24 cellular contexts compared by ENCODE assay signal in genomic region chr7:289209-289755, GRCh38. TPM values are rescaled to one million over a fixed set of nuclear protein-coding genes. Genes with fewer than 3 reads are reported as not detected.
"Had no signal": no experiment of that assay in that cellular context is flagged by ENCODE, and none has a peak within 500 bp of the region (broad histone marks: within the 10 kb centered on the region; RNA-seq: fewer than 3 reads in every experiment).

No MANE protein-coding gene starts in this region.

- H3K27me3 ChIP-seq: hepatocyte had no signal

- H3K4me3 Mint-ChIP-seq: activated CD4-positive, alpha-beta memory T cell treated with anti-CD3 and anti-CD28 coated beads for 36 hours; activated CD4-positive, alpha-beta T cell treated with anti-CD3 and anti-CD28 coated beads for 36 hours; activated naive CD8-positive, alpha-beta T cell treated with anti-CD3 and anti-CD28 coated beads for 36 hours; activated T-cell treated with anti-CD3 and anti-CD28 coated beads, Interleukin-2, amount 50 U/mL, for 4 hours; nephron progenitor cell had no signal

- H3K36me3 Mint-ChIP-seq: activated CD4-positive, alpha-beta memory T cell treated with anti-CD3 and anti-CD28 coated beads for 36 hours; activated naive CD8-positive, alpha-beta T cell treated with anti-CD3 and anti-CD28 coated beads for 36 hours; brain had no signal

- ATAC-seq: activated CD4-positive, alpha-beta T cell treated with anti-CD3 and anti-CD28 coated beads for 36 hours had no signal

- H3K4me3 ChIP-seq: hepatocyte, ovary, SK-N-MC had no signal

- H3K9me3 Mint-ChIP-seq: activated CD4-positive, alpha-beta memory T cell treated with anti-CD3 and anti-CD28 coated beads for 36 hours; activated naive CD8-positive, alpha-beta T cell treated with anti-CD3 and anti-CD28 coated beads for 36 hours; activated T-cell treated with anti-CD3 and anti-CD28 coated beads, Interleukin-2, amount 50 U/mL, for 4 hours had no signal

- H3K27ac ChIP-seq: colonic mucosa, esophagus muscularis mucosa, hepatocyte, ovary, SK-N-MC, transverse colon had no signal

- H3K27ac Mint-ChIP-seq: activated CD4-positive, alpha-beta memory T cell treated with anti-CD3 and anti-CD28 coated beads for 36 hours; activated CD4-positive, alpha-beta T cell treated with anti-CD3 and anti-CD28 coated beads for 36 hours; activated naive CD8-positive, alpha-beta T cell treated with anti-CD3 and anti-CD28 coated beads for 36 hours; nephron progenitor cell had no signal

- H3K36me3 ChIP-seq: colonic mucosa, esophagus muscularis mucosa, ovary, transverse colon had no signal

- H3K4me1 Mint-ChIP-seq: activated CD4-positive, alpha-beta T cell treated with anti-CD3 and anti-CD28 coated beads for 36 hours; activated naive CD8-positive, alpha-beta T cell treated with anti-CD3 and anti-CD28 coated beads for 36 hours; brain had no signal

- DNase-seq: activated CD4-positive, alpha-beta memory T cell treated with anti-CD3 and anti-CD28 coated beads for 36 hours; activated CD4-positive, alpha-beta T cell treated with anti-CD3 and anti-CD28 coated beads for 36 hours; activated gamma-delta T cell treated with Interleukin-2 at 50 U/mL for 16 hours; activated naive CD8-positive, alpha-beta T cell treated with anti-CD3 and anti-CD28 coated beads for 36 hours; activated T-cell treated with anti-CD3 and anti-CD28 coated beads, Interleukin-2, amount 50 U/mL, for 4 hours; central memory CD4-positive, alpha-beta T cell; colonic mucosa; kidney glomerular epithelial cell; mesendoderm; stimulated activated CD4-positive, alpha-beta T cell treated with anti-CD3 and anti-CD28 coated beads, Interleukin-15, amount 100 ng/mL, for 24 hours; stimulated activated CD4-positive, alpha-beta T cell treated with anti-CD3 and anti-CD28 coated beads, Interleukin-4, amount 100 ng/mL, for 1 hour; stimulated activated naive CD4-positive, alpha-beta T cell treated with Interleukin-2 at 50 U/mL for 16 hours; substantia nigra; transverse colon had no signal

- H3K9me3 ChIP-seq: colonic mucosa, esophagus muscularis mucosa, ovary, transverse colon had no signal

RNA-seq across cellular contexts. Expression of gene FOXL3, which starts 0.7 kb away (rescaled TPM):
- total RNA-seq: activated CD4-positive, alpha-beta memory T cell treated with anti-CD3 and anti-CD28 coated beads for 36 hours; activated CD4-positive, alpha-beta T cell treated with anti-CD3 and anti-CD28 coated beads for 36 hours; activated naive CD8-positive, alpha-beta T cell treated with anti-CD3 and anti-CD28 coated beads for 36 hours; activated T-cell treated with anti-CD3 and anti-CD28 coated beads, Interleukin-2, amount 50 U/mL, for 4 hours; esophagus muscularis mucosa; glomerular endothelial cell; hepatocyte; liver; ovary; skeletal muscle tissue; T-helper 1 cell treated with Interleukin-12 subunit alpha and Interleukin-12 subunit beta and Interleukin-4 antibody, amounts not matched to agents 30 ng/mL and 1 ng/mL, for 36 hours; transverse colon had no signal
- polyA plus RNA-seq: hepatocyte, liver, ovary had no signal
